Comparison of ENCODE assay signal across 9 cellular contexts in genomic region chr14:78836777-78837176, GRCh38.
DNase-seq lines count a peak whose midpoint lies in the region; TF ChIP-seq lines count a peak whose summit lies in the region.
"Had no signal": no experiment of that assay in that cellular context is flagged by ENCODE, and none has a peak within 500 bp of the region (broad histone marks: within the 10 kb centered on the region; RNA-seq: fewer than 3 reads in every experiment).

No MANE protein-coding gene starts in this region.

- no peaks in the 10 kb centered on the region for H3K27me3 ChIP-seq in H9 (ENCODE audit: insufficient read depth, low read length)
- no peaks in the 10 kb centered on the region for H3K27me3 ChIP-seq in ovary

- no peak overlapping the region for H3K4me3 Mint-ChIP-seq in H9
- H3K4me3 Mint-ChIP-seq: B cell had no signal

- H3K9ac ChIP-seq in H9 (ENCODE audit: extremely low read depth, insufficient read length, low read length) (no peak overlapping the region), SK-N-MC (ENCODE audit: insufficient read length) (no peak overlapping the region)

- H3K4me1 ChIP-seq in H9 (ENCODE audit: insufficient read depth, low read length) (no peaks in the 10 kb centered on the region), ovary (ENCODE audit: insufficient read depth) (no peaks in the 10 kb centered on the region)

- H3K4me2 ChIP-seq in H9 (ENCODE audit: insufficient read depth, insufficient read length, low read length): no peak overlapping the region

- H3K36me3 Mint-ChIP-seq in H9 (ENCODE audit: insufficient read depth in 1 of 3, low read depth in 3 of 3): peaks cover 0 to 2% (median 0%) of the 10 kb centered on the region in 3 experiments; a peak in 1 of 7 replicates

- H3K18ac ChIP-seq in H9 (ENCODE audit: insufficient read length, low read depth, low read length): no peak overlapping the region

- no peak overlapping the region for H2BK20ac ChIP-seq in H9 (ENCODE audit: low read depth, low read length, poor library complexity, severe bottlenecking)

- no peak for TF ChIP-seq EP300 in ovary (IDR thresholded peaks at IDR 0.05)

- H3K4me1 Mint-ChIP-seq in H9: peaks cover 10 to 17% of the 10 kb centered on the region in 2 experiments
- H3K4me1 Mint-ChIP-seq: B cell had no signal

- TF ChIP-seq POLR2A in ovary (IDR thresholded peaks at IDR 0.05): no peak

- H3K4me3 ChIP-seq in SK-N-MC (no peak overlapping the region), ovary (no peak overlapping the region)

- H4K5ac ChIP-seq in H9 (ENCODE audit: insufficient read length, low read depth, low read length): no peak overlapping the region

- peak; percentile 87 for TF ChIP-seq CTCF in H9 (conservative IDR thresholded peaks at IDR 0.05)
- TF ChIP-seq CTCF in ovary (IDR thresholded peaks at IDR 0.05): no peak

- H3K23me2 ChIP-seq in H9 (ENCODE audit: insufficient read length, low read depth, low read length, poor library complexity, severe bottlenecking): no peaks in the 10 kb centered on the region

- H2AK5ac ChIP-seq in H9 (ENCODE audit: insufficient read length, low read length): no peak overlapping the region

- H3K27ac Mint-ChIP-seq in H9: no peak overlapping the region
- H3K27ac Mint-ChIP-seq: B cell had no signal

- intact Hi-C loops in posterior cingulate gyrus (cut with DNase I) (loop anchor here (10.0 kb wide), 1 partner anchor 242 kb away; no protein-coding TSS in a partner anchor), ovary (cut with DNase I) (no loop called here)

- H4K8ac ChIP-seq in H9 (replicated peaks; ENCODE audit: insufficient read length, low read depth, low read length): no peak overlapping the region

- H3K79me1 ChIP-seq in H9 (ENCODE audit: insufficient read depth, low read depth, low read length, poor library complexity, severe bottlenecking): no peaks in the 10 kb centered on the region

- H3K27ac ChIP-seq in H9 (ENCODE audit: insufficient read length, low read depth, low read length): no peak overlapping the region
- H3K27ac ChIP-seq in SK-N-MC: no peak overlapping the region
- no peak overlapping the region for H3K27ac ChIP-seq in ovary

- 0 out of 5 replicates have a peak, but pooled peaks cover 0 to under 1% of the 10 kb centered on the region in 2 experiments for H3K9me3 Mint-ChIP-seq in H9

- no peak overlapping the region for H3K56ac ChIP-seq in H9 (ENCODE audit: insufficient read length, low read depth, low read length)

- no peaks in the 10 kb centered on the region for H3K79me2 ChIP-seq in H9 (ENCODE audit: insufficient read depth, low read length)

- H3K23ac ChIP-seq in H9 (ENCODE audit: insufficient read length, low read depth, low read length): no peak overlapping the region

- no peak overlapping the region for H2BK12ac ChIP-seq in H9 (ENCODE audit: insufficient read length, low read depth, low read length)

- no peaks in the 10 kb centered on the region for H4K20me1 ChIP-seq in H9 (ENCODE audit: control insufficient read depth, insufficient read depth, insufficient read length)

- H3T11ph ChIP-seq in H9 (ENCODE audit: low read length): no peak overlapping the region

- no peak overlapping the region for H2BK120ac ChIP-seq in H9 (ENCODE audit: low read depth, low read length, poor library complexity, severe bottlenecking)

- no CpG with 5 or more reads among the region's 4 CpGs for WGBS in H9 (ENCODE audit: extremely low coverage, insufficient read length, low lambda C conversion rate)
- 5 to 22% (median 11%) methylated on average over 4 of the region's 4 CpGs for WGBS in ovary, 3 donors

- H4K91ac ChIP-seq in H9 (ENCODE audit: insufficient read length, low read depth, low read length): no peak overlapping the region

- no peaks in the 10 kb centered on the region for H3K36me3 ChIP-seq in SK-N-MC (ENCODE audit: insufficient read depth, low read length)
- H3K36me3 ChIP-seq in ovary: no peaks in the 10 kb centered on the region

- no peak overlapping the region for H3K4ac ChIP-seq in H9 (ENCODE audit: low read depth, low read length)

- H2BK5ac ChIP-seq in H9 (ENCODE audit: insufficient read length, low read length): no peak overlapping the region

- H2AFZ ChIP-seq in H9 (ENCODE audit: low read length): no peak overlapping the region

- no peak overlapping the region for H3K14ac ChIP-seq in H9 (ENCODE audit: insufficient read depth, low read length)

- H2BK15ac ChIP-seq in H9 (ENCODE audit: low read depth, low read length): no peak overlapping the region

- H3K27me3 Mint-ChIP-seq in H9 (ENCODE audit: low read depth): no peaks in the 10 kb centered on the region; the same call in 1 of the 2 replicates

- H3K9me3 ChIP-seq in H9 (ENCODE audit: control insufficient read depth, low read depth, low read length): no peaks in the 10 kb centered on the region
- H3K9me3 ChIP-seq in SK-N-MC (ENCODE audit: low read depth, low read length): no peaks in the 10 kb centered on the region
- H3K9me3 ChIP-seq in ovary: no peaks in the 10 kb centered on the region

- DNase-seq in SIG-M5 treated with dmso at 0.1 percent for 504 hours (lab: John Stamatoyannopoulos, UW; ENCODE audit: unreplicated experiment): peak; percentile 73
- DNase-seq in SIG-M5 (lab: John Stamatoyannopoulos, UW): no peak
- DNase-seq in H9: peak; percentile 85
- peak; percentile 67 to 91 (median 87) for DNase-seq in NCI-H1417 (lab: John Stamatoyannopoulos, UW)
- peak; percentile 10 for DNase-seq in SK-N-MC (ENCODE audit: low read depth, low spot score)
- peak; percentile 43 for DNase-seq in fibroblast of gingiva (ENCODE audit: low read depth)
- peak in 7 of 10 donors; percentile 11 to 82 (median 54) for DNase-seq in posterior cingulate gyrus
- no peak for DNase-seq in ovary

Comparison
In these comparisons a context has a peak if more than half of its experiments do, and no peak if none do; other contexts are left out.
1. DNase-seq: peak in SIG-M5 treated with dmso at 0.1 percent for 504 hours (single experiment), H9 (single experiment), NCI-H1417 (3 of 3), SK-N-MC (single experiment), fibroblast of gingiva (single experiment) and posterior cingulate gyrus (7 of 10); none in SIG-M5 (single experiment) and ovary (0 of 5).